Comparison of ENCODE assay signal across 14 cellular contexts in genomic region chr17:75750661-75751423, GRCh38. TPM values are rescaled to one million over a fixed set of nuclear protein-coding genes. Genes with fewer than 3 reads are reported as not detected.
DNase-seq lines count a peak whose midpoint lies in the region; FAIRE-seq and TF ChIP-seq lines count a peak whose summit lies in the region.
"Had no signal": no experiment of that assay in that cellular context is flagged by ENCODE, and none has a peak within 500 bp of the region (broad histone marks: within the 10 kb centered on the region; RNA-seq: fewer than 3 reads in every experiment).

No MANE protein-coding gene starts in this region.

- no peak overlapping the region for H3K27ac Mint-ChIP-seq in MCF 10A (ENCODE audit: low read depth, unreplicated experiment)

- CTCF ChIA-PET in MCF 10A (lab: Yijun Ruan, JAX) (interaction anchor here (0.7 to 7.1 kb wide), 11 partner anchors 9 to 149 kb away, joined by 3 to 152 read pairs (median 10); partner anchors contain the start of genes GALK1, SMIM5 and TRIM47), RWPE1 (lab: Yijun Ruan, JAX) (interaction anchor here (1.0 to 2.3 kb wide), 4 partner anchors 11 to 114 kb away, joined by 3 to 18 read pairs (median 3); partner anchors contain the start of gene GALK1)

- FAIRE-seq in kidney (lab: Jason Lieb, UNC) = no peak
- FAIRE-seq: A549, RCC 7860 had no signal

- TF ChIP-seq CTCF in MCF 10A (IDR thresholded peaks at IDR 0.05; ENCODE audit: unreplicated experiment) (no peak), breast epithelium (IDR thresholded peaks at IDR 0.05) (no peak), RWPE1 (conservative IDR thresholded peaks at IDR 0.05; ENCODE audit: low read depth) (no peak), kidney (IDR thresholded peaks at IDR 0.05; ENCODE audit: borderline replicate concordance, extremely low read depth, insufficient read depth) (no peak), tibial nerve (IDR thresholded peaks at IDR 0.05) (no peak)

- no peak overlapping the region for H3K4me3 Mint-ChIP-seq in MCF 10A (ENCODE audit: unreplicated experiment)

- H3K4me3 ChIP-seq in breast epithelium (no peak overlapping the region), kidney (ENCODE audit: low read length in 2 of 2) (no peak overlapping the region), tibial nerve (no peak overlapping the region)
- H3K4me3 ChIP-seq: A549 had no signal

- TF ChIP-seq EP300 in tibial nerve (IDR thresholded peaks at IDR 0.05) = no peak

- no peak overlapping the region for H3K9ac ChIP-seq in kidney (ENCODE audit: low read length in 2 of 2)

- TSS peak; percentile 46 for BruUV-seq in MCF 10A (replicated peaks; lab: Mats Ljungman, UMichigan)

- H3K4me1 ChIP-seq in breast epithelium (peaks cover 0 to 5% of the 10 kb centered on the region in 2 donors), kidney (ENCODE audit: control insufficient read depth in 1 of 2, insufficient read depth in 1 of 2, low read depth in 1 of 2, low read length in 2 of 2) (peaks cover 10 to 16% of the 10 kb centered on the region in 2 donors), tibial nerve (peaks cover 0 to 70% (median 23%) of the 10 kb centered on the region in 4 donors)

- no peaks in the 10 kb centered on the region for H3K27me3 Mint-ChIP-seq in MCF 10A (ENCODE audit: insufficient read depth, unreplicated experiment)

- intact Hi-C loops in MCF 10A (cut with micrococcal nuclease) = no loop called here
- intact Hi-C loops in breast epithelium (cut with DNase I; ENCODE audit: low total_unique reads) = no loop called here
- intact Hi-C loops in kidney (cut with DNase I) = no loop called here

- H3K27me3 ChIP-seq in breast epithelium (no peaks in the 10 kb centered on the region), tibial nerve (no peaks in the 10 kb centered on the region)

- 80 to 82% methylated on average over 23 of the region's 23 CpGs for WGBS in tibial nerve, 2 donors

- no peaks in the 10 kb centered on the region for H3K9me3 Mint-ChIP-seq in MCF 10A (ENCODE audit: unreplicated experiment)

- POLR2A ChIA-PET in MCF 10A (lab: Yijun Ruan, JAX) (interaction anchor here (0.6 to 7.2 kb wide), 6 partner anchors 9 to 83 kb away, joined by 3 to 109 read pairs (median 4); partner anchors contain the start of gene GALK1), RWPE1 (lab: Yijun Ruan, JAX; ENCODE audit: low non-redundant PET) (no interaction called here)

- TF ChIP-seq POLR2A in breast epithelium (IDR thresholded peaks at IDR 0.05) (no peak), tibial nerve (IDR thresholded peaks at IDR 0.05) (no peak)

- peak overlapping the region in 1 of 2 donors; percentile 45 for H3K27ac ChIP-seq in breast epithelium
- H3K27ac ChIP-seq in RWPE1 = peak overlapping the region; percentile 98
- H3K27ac ChIP-seq in kidney (ENCODE audit: low read depth in 2 of 2, low read length in 2 of 2) = peak overlapping the region in 1 of 2 donors; percentile 23
- H3K27ac ChIP-seq in tibial nerve = peak overlapping the region in 3 of 4 donors; percentile 15 to 87 (median 77)

- no peaks in the 10 kb centered on the region for H3K9me3 ChIP-seq in breast epithelium
- no peaks in the 10 kb centered on the region for H3K9me3 ChIP-seq in kidney (ENCODE audit: control insufficient read depth in 1 of 2, low read length in 2 of 2)
- no peaks in the 10 kb centered on the region for H3K9me3 ChIP-seq in tibial nerve
- H3K9me3 ChIP-seq: A549 had no signal

- in situ Hi-C loops in G401 (cut with HindIII; ENCODE audit: low sequenced_read_pairs) = no loop called here

- DNase-seq in MCF 10A (ENCODE audit: unreplicated experiment) (no peak), breast epithelium (ENCODE audit: low spot score in 2 of 2) (no peak), RWPE1 (ENCODE audit: low spot score) (no peak), kidney (peak; percentile 74), tibial nerve (ENCODE audit: low spot score in 2 of 2) (no peak), SKM-1 treated with dmso at 0.1 percent for 144 hours (lab: John Stamatoyannopoulos, UW; ENCODE audit: unreplicated experiment) (no peak), AML-193 (lab: John Stamatoyannopoulos, UW) (no peak), G401 (ENCODE audit: low spot score) (no peak)
- DNase-seq: GOT3, NCI-H1105, NCI-H226, SIG-M5 had no signal

- H3K36me3 ChIP-seq in breast epithelium = peaks cover under 1% of the 10 kb centered on the region
- no peaks in the 10 kb centered on the region for H3K36me3 ChIP-seq in kidney (ENCODE audit: control insufficient read depth in 1 of 2, insufficient read depth in 2 of 2, low read length in 2 of 2)
- H3K36me3 ChIP-seq in tibial nerve = peaks cover 0 to 97% (median 0%) of the 10 kb centered on the region in 3 donors

- peaks cover 11% of the 10 kb centered on the region for H3K4me1 Mint-ChIP-seq in MCF 10A (ENCODE audit: insufficient read depth, unreplicated experiment)

- peaks cover 95% of the 10 kb centered on the region for H3K36me3 Mint-ChIP-seq in MCF 10A (ENCODE audit: insufficient read depth, unreplicated experiment)

RNA-seq across cellular contexts. Expression of gene GALK1, which starts 14.2 kb away (rescaled TPM):
- 8.7 and 9.8 TPM in 2 replicates for total RNA-seq in MCF 10A (2022)
- total RNA-seq in breast epithelium = 10 to 100 TPM; 21.9 to 32.1 (median 24.9) TPM
- 34.5 TPM for total RNA-seq in kidney
- 105 TPM for polyA plus RNA-seq in kidney (ENCODE audit: insufficient read depth, low read depth, low replicate concordance)
- 10 to 100 TPM; 54.5 to 57.5 (median 55.6) TPM for total RNA-seq in tibial nerve
- 68.3 and 87.8 TPM in 2 replicates for total RNA-seq in G401 (2014; rRNA removed; shearing (Covaris generic))

RNA-seq across cellular contexts. Expression of gene ITGB4, which starts 29.6 kb away (rescaled TPM):
- total RNA-seq in MCF 10A (2022) (727 and 1,054 TPM in 2 replicates), breast epithelium (100 to 1,000 TPM in 1 of 3 donors, 10 to 100 TPM in 1, 1 to 10 TPM in 1; 9.8 to 125 (median 67.2) TPM), kidney (149 TPM), tibial nerve (100 to 1,000 TPM; 211 to 335 (median 233) TPM)
- 15.7 TPM for polyA plus RNA-seq in kidney (ENCODE audit: insufficient read depth, low read depth, low replicate concordance)
- total RNA-seq in G401 (2014; rRNA removed; shearing (Covaris generic)) = 0.06 TPM in 1 of 2 replicates, not detected in the other

RNA-seq across cellular contexts. Expression of gene UNK, which starts 33.8 kb away (rescaled TPM):
- 12.3 and 16.0 TPM in 2 replicates for total RNA-seq in MCF 10A (2022)
- total RNA-seq in breast epithelium = 10 to 100 TPM; 18.7 to 43.3 (median 28.5) TPM
- total RNA-seq in kidney = 35.5 TPM
- polyA plus RNA-seq in kidney (ENCODE audit: insufficient read depth, low read depth, low replicate concordance) = 12.0 TPM
- 10 to 100 TPM; 30.2 to 53.4 (median 36.2) TPM for total RNA-seq in tibial nerve
- total RNA-seq in G401 (2014; rRNA removed; shearing (Covaris generic)) = 19.1 and 19.6 TPM in 2 replicates

Comparison
In these comparisons a context has a peak if more than half of its experiments do, and no peak if none do; other contexts are left out.
1. RNA of gene ITGB4, which starts 29.6 kb away (total RNA-seq): 727 to 1,054 TPM in MCF 10A, 211 to 335 TPM in tibial nerve, 149 TPM in kidney (single experiment) and 9.8 to 125 TPM in breast epithelium; 0.06 TPM in G401; every median in the first group is over 10 times any median in the second.